Comparison of ENCODE assay signal across 8 cellular contexts in the genomic region with DNA sequence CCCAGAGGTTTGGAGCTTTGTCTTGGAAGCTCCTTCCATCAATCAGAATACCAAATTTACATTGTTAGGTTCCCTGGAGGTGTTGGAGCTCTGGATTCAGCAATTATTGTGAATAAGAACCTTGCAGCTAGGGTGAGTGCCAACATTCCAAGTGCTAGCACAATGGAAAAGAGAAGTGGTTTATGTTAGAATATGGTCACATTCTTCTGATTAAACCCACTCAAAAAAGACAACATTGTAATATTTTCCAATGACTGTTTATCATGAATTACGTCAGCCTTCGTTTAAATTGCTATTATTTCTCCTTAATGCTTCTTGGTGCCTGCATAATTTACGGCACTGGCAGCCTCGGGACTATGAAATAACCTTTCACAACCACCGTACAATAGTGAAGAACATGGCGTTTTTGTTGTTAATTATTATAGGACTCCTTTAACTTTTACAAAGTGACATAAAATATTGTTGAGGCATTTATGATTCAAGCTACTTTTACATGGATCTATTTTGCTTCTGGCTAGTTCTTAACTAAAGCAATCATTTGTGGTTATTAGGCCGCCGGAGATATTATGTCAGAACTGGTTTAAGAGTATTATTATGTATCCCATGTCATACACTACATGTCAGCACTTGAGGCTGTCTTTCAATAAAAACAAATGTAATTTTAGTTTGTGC.
DNase-seq lines count a peak whose midpoint lies in the region; ATAC-seq and TF ChIP-seq lines count a peak whose summit lies in the region.

No MANE protein-coding gene starts in this region.

- H3K4me3 ChIP-seq in BE2C (ENCODE audit: low read depth, low read length): no peak overlapping the region

- H3K36me3 ChIP-seq in BE2C: no peaks in the 10 kb centered on the region

- CTCF ChIA-PET in CD4-positive, alpha-beta T cell (lab: Charles Lee): interaction anchor here (1.4 to 2.0 kb wide), 2 partner anchors 21 to 122 kb away, joined by 3 to 7 read pairs; no protein-coding TSS in a partner anchor

- H3K27ac Mint-ChIP-seq in CD4-positive, alpha-beta T cell: peak overlapping the region; percentile 3
- H3K27ac Mint-ChIP-seq in brain (peak overlapping the region in 4 of 5 experiments; percentile 50 to 93 (median 86)), nephron (peak overlapping the region; percentile 42 to 94 (median 85))

- no peak overlapping the region for H3K4me3 Mint-ChIP-seq in CD4-positive, alpha-beta T cell
- H3K4me3 Mint-ChIP-seq in brain (peak overlapping the region in 2 of 5 experiments; percentile 52 to 78), nephron (no peak overlapping the region)

- TF ChIP-seq CTCF in CD4-positive, alpha-beta T cell (IDR thresholded peaks at IDR 0.05): no peak
- no peak for TF ChIP-seq CTCF in brain (conservative IDR thresholded peaks at IDR 0.05)
- TF ChIP-seq CTCF in nephron (IDR thresholded peaks at IDR 0.05; ENCODE audit: unreplicated experiment in 3 of 3): no peak
- no peak for TF ChIP-seq CTCF in BE2C (IDR thresholded peaks at IDR 0.05; ENCODE audit: low read depth, low read length)

- no peaks in the 10 kb centered on the region for H3K27me3 Mint-ChIP-seq in CD4-positive, alpha-beta T cell
- H3K27me3 Mint-ChIP-seq in brain (no peaks in the 10 kb centered on the region), nephron (ENCODE audit: low read depth) (no peaks in the 10 kb centered on the region)

- DNase-seq in CD4-positive, alpha-beta T cell: no peak
- no peak for DNase-seq in BE2C
- DNase-seq in posterior vena cava (ENCODE audit: low spot score): no peak
- DNase-seq in HT-29 (ENCODE audit: low spot score): no peak
- no peak for DNase-seq in inferior parietal cortex (ENCODE audit: extremely low spot score)

- no peaks in the 10 kb centered on the region for H3K9me3 ChIP-seq in CD4-positive, alpha-beta T cell (ENCODE audit: control insufficient read depth, low read length)
- no peaks in the 10 kb centered on the region; the same call in 1 of the 2 replicates for H3K9me3 ChIP-seq in BE2C

- ATAC-seq in CD4-positive, alpha-beta T cell (ENCODE audit: poor library complexity): no peak

- H3K36me3 Mint-ChIP-seq in CD4-positive, alpha-beta T cell (ENCODE audit: low read depth): peaks cover 12% of the 10 kb centered on the region
- H3K36me3 Mint-ChIP-seq in brain (peaks cover 19% of the 10 kb centered on the region), nephron (ENCODE audit: low read depth) (peaks cover 21% of the 10 kb centered on the region)

- no peaks in the 10 kb centered on the region for H3K9me3 Mint-ChIP-seq in CD4-positive, alpha-beta T cell
- H3K9me3 Mint-ChIP-seq in brain (peaks cover 2 to 14% (median 3%) of the 10 kb centered on the region in 5 experiments), nephron (peaks cover 6% of the 10 kb centered on the region)

- no peak overlapping the region for H3K27ac ChIP-seq in CD4-positive, alpha-beta T cell (ENCODE audit: low read depth, low read length)

- POLR2A ChIA-PET in CD4-positive, alpha-beta T cell (lab: Charles Lee): interaction anchor here (1.2 kb wide), 1 partner anchor 10 kb away, joined by 5 read pairs; no protein-coding TSS in a partner anchor

- TF ChIP-seq EP300 in Ishikawa (IDR thresholded peaks at IDR 0.05; ENCODE audit: borderline replicate concordance): peak; percentile 95

- peaks cover 11% of the 10 kb centered on the region for H3K4me1 ChIP-seq in BE2C

- peaks cover 80% of the 10 kb centered on the region for H3K4me1 Mint-ChIP-seq in CD4-positive, alpha-beta T cell (ENCODE audit: low read depth)
- H3K4me1 Mint-ChIP-seq in brain: peaks cover 68% of the 10 kb centered on the region
- H3K4me1 Mint-ChIP-seq in nephron: peaks cover 65% of the 10 kb centered on the region

- intact Hi-C loops in CD4-positive, alpha-beta T cell (cut with DNase I, micrococcal nuclease): no loop called here
- intact Hi-C loops in posterior vena cava (cut with DNase I): no loop called here

- H3K27me3 ChIP-seq in CD4-positive, alpha-beta T cell (ENCODE audit: control insufficient read depth, insufficient read depth, low read length): no peaks in the 10 kb centered on the region
- no peaks in the 10 kb centered on the region for H3K27me3 ChIP-seq in BE2C

- peak; percentile 15; the same call in 1 of the 2 replicates for TF ChIP-seq RAD21 in Ishikawa (IDR thresholded peaks at IDR 0.05; ENCODE audit: low read depth)

TF ChIP-seq in Ishikawa, 13 proteins besides CTCF, POLR2A, EP300 and RAD21:
- TF ChIP-seq CEBPB (IDR thresholded peaks at IDR 0.05) (peak; percentile 45; the same call in 1 of the 2 replicates), EGR1 (IDR thresholded peaks at IDR 0.05) (no peak), TCF12 (IDR thresholded peaks at IDR 0.05; ENCODE audit: low read depth) (peak; percentile 85), NFIC (IDR thresholded peaks at IDR 0.05) (peak; percentile 89), FOXM1 (IDR thresholded peaks at IDR 0.05; ENCODE audit: borderline replicate concordance, low read depth) (peak; percentile 94), USF1 (IDR thresholded peaks at IDR 0.05) (no peak), TEAD4 (IDR thresholded peaks at IDR 0.05) (peak; percentile 94), ZBTB7A (IDR thresholded peaks at IDR 0.05; ENCODE audit: low read depth) (no peak), TAF1 (IDR thresholded peaks at IDR 0.05; ENCODE audit: low read depth) (no peak), CREB1 (IDR thresholded peaks at IDR 0.05; ENCODE audit: low read depth) (no peak), YY1 (IDR thresholded peaks at IDR 0.05; ENCODE audit: low read depth) (no peak)
- TF ChIP-seq, protein P1, sequence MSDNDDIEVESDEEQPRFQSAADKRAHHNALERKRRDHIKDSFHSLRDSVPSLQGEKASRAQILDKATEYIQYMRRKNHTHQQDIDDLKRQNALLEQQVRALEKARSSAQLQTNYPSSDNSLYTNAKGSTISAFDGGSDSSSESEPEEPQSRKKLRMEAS (IDR thresholded peaks at IDR 0.05): peak; percentile 26; the same call in 1 of the 2 replicates
- TF ChIP-seq, protein P2, sequence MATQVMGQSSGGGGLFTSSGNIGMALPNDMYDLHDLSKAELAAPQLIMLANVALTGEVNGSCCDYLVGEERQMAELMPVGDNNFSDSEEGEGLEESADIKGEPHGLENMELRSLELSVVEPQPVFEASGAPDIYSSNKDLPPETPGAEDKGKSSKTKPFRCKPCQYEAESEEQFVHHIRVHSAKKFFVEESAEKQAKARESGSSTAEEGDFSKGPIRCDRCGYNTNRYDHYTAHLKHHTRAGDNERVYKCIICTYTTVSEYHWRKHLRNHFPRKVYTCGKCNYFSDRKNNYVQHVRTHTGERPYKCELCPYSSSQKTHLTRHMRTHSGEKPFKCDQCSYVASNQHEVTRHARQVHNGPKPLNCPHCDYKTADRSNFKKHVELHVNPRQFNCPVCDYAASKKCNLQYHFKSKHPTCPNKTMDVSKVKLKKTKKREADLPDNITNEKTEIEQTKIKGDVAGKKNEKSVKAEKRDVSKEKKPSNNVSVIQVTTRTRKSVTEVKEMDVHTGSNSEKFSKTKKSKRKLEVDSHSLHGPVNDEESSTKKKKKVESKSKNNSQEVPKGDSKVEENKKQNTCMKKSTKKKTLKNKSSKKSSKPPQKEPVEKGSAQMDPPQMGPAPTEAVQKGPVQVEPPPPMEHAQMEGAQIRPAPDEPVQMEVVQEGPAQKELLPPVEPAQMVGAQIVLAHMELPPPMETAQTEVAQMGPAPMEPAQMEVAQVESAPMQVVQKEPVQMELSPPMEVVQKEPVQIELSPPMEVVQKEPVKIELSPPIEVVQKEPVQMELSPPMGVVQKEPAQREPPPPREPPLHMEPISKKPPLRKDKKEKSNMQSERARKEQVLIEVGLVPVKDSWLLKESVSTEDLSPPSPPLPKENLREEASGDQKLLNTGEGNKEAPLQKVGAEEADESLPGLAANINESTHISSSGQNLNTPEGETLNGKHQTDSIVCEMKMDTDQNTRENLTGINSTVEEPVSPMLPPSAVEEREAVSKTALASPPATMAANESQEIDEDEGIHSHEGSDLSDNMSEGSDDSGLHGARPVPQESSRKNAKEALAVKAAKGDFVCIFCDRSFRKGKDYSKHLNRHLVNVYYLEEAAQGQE (IDR thresholded peaks at IDR 0.05; ENCODE audit: low read depth): no peak

Comparison
In these comparisons a context has a peak if more than half of its experiments do, and no peak if none do; other contexts are left out.
1. H3K27ac Mint-ChIP-seq: peak in every context shown above with its lines; median percentile 86 in brain; 85 in nephron; 3 in CD4-positive, alpha-beta T cell.